Comparison of ENCODE assay signal across 23 cellular contexts in genomic region chr12:43118881-43119280, GRCh38.
"Had no signal": no experiment of that assay in that cellular context is flagged by ENCODE, and none has a peak within 500 bp of the region (broad histone marks: within the 10 kb centered on the region; RNA-seq: fewer than 3 reads in every experiment).

No MANE protein-coding gene starts in this region.

- H3K4me3 ChIP-seq: colonic mucosa, coronary artery, dorsolateral prefrontal cortex, esophagus muscularis mucosa, esophagus squamous epithelium, gastrocnemius medialis, gastroesophageal sphincter, heart left ventricle, heart right ventricle had no signal

- H3K36me3 ChIP-seq: colonic mucosa, esophagus muscularis mucosa, esophagus squamous epithelium, gastrocnemius medialis, gastroesophageal sphincter, heart left ventricle, heart right ventricle had no signal

- H3K4me1 ChIP-seq: colonic mucosa, esophagus muscularis mucosa, esophagus squamous epithelium, foreskin keratinocyte, gastrocnemius medialis, gastroesophageal sphincter, heart left ventricle, heart right ventricle had no signal

- H3K9me3 ChIP-seq: colonic mucosa, esophagus muscularis mucosa, esophagus squamous epithelium, gastrocnemius medialis, gastroesophageal sphincter had no signal

- H3K27ac ChIP-seq: colonic mucosa, coronary artery, dorsolateral prefrontal cortex, epithelial cell of prostate, esophagus muscularis mucosa, esophagus squamous epithelium, foreskin keratinocyte, gastrocnemius medialis, gastroesophageal sphincter, heart left ventricle, heart right ventricle had no signal

- H3K27me3 ChIP-seq: colonic mucosa, dorsolateral prefrontal cortex, esophagus muscularis mucosa, esophagus squamous epithelium, foreskin keratinocyte, gastrocnemius medialis, gastroesophageal sphincter, heart left ventricle, heart right ventricle had no signal

- DNase-seq: colonic mucosa; cortex of kidney; dermis blood vessel endothelial cell; dorsolateral prefrontal cortex; effector CD4-positive, alpha-beta T cell; effector CD8-positive, alpha-beta T cell; effector memory CD4-positive, alpha-beta T cell; effector memory CD8-positive, alpha-beta T cell; endodermal cell; erythroblast; esophagus squamous epithelium; foreskin fibroblast; foreskin keratinocyte; foreskin melanocyte; gastrocnemius medialis; glutamatergic neuron; head of caudate nucleus; heart left ventricle; heart right ventricle had no signal
